In genomic region chr4:139665690-139666529, GRCh38 we compare ENCODE assay signal across 1 cellular context.
TF ChIP-seq lines count a peak whose summit lies in the region.

TSS of gene MGST2 (plus strand) at chr4:139665819. CDS start at chr4:139666020, 201 bp downstream.

TF ChIP-seq in HepG2, 621 proteins besides CTCF, POLR2A, EP300 and RAD21 (continued from another document and continues in another):
- peak; percentile 90 for TF ChIP-seq RXRA (CRISPR knock-in tag; IDR thresholded peaks at IDR 0.05)
- no peak for TF ChIP-seq ZNF674 (CRISPR knock-in tag; IDR thresholded peaks at IDR 0.05; ENCODE audit: low read depth)
- TF ChIP-seq AGO1 (IDR thresholded peaks at IDR 0.05; ENCODE audit: low read depth, low read length, poor library complexity, severe bottlenecking): no peak
- TF ChIP-seq ZSCAN20 (CRISPR knock-in tag; IDR thresholded peaks at IDR 0.05; ENCODE audit: borderline replicate concordance): no peak; the same call in 1 of the 2 replicates
- TF ChIP-seq HNRNPH1 (optimal IDR thresholded peaks at IDR 0.05; ENCODE audit: low read depth, low read length): peak; percentile 48
- TF ChIP-seq ZNF589 (CRISPR knock-in tag; conservative IDR thresholded peaks at IDR 0.05): no peak
- no peak for TF ChIP-seq MXD3 (CRISPR knock-in tag; IDR thresholded peaks at IDR 0.05)
- no peak; the same call in 1 of the 2 replicates for TF ChIP-seq CBX5 (CRISPR knock-in tag; IDR thresholded peaks at IDR 0.05; ENCODE audit: borderline replicate concordance)
- peak; percentile 37; the same call in 1 of the 2 replicates for TF ChIP-seq ZNF281 (CRISPR knock-in tag; IDR thresholded peaks at IDR 0.05; ENCODE audit: borderline replicate concordance)
- no peak for TF ChIP-seq ZNF121 (CRISPR knock-in tag; IDR thresholded peaks at IDR 0.05)
- peak; percentile 92 for TF ChIP-seq RARA (CRISPR knock-in tag; IDR thresholded peaks at IDR 0.05)
- TF ChIP-seq MYPOP (CRISPR knock-in tag; IDR thresholded peaks at IDR 0.05): peak; percentile 61; the same call in 1 of the 2 replicates
- 0 out of 2 replicates have a peak, but pooled peaks have one; percentile 17 for TF ChIP-seq MAZ (IDR thresholded peaks at IDR 0.05; ENCODE audit: borderline replicate concordance, low read depth, low read length)
- peak; percentile 44; the same call in 1 of the 2 replicates for TF ChIP-seq MAZ (CRISPR knock-in tag; IDR thresholded peaks at IDR 0.05; ENCODE audit: low read depth)
- no peak for TF ChIP-seq PRMT3 (CRISPR knock-in tag; IDR thresholded peaks at IDR 0.05; ENCODE audit: borderline replicate concordance, low read depth)
- TF ChIP-seq ZSCAN25 (CRISPR knock-in tag; IDR thresholded peaks at IDR 0.05): peak; percentile 86
- TF ChIP-seq ZNF792 (CRISPR knock-in tag; IDR thresholded peaks at IDR 0.05): 0 out of 2 replicates have a peak, but pooled peaks have one; percentile 19
- no peak for TF ChIP-seq FLYWCH1 (CRISPR knock-in tag; IDR thresholded peaks at IDR 0.05)
- no peak for TF ChIP-seq ZFYVE20 (CRISPR knock-in tag; IDR thresholded peaks at IDR 0.05; ENCODE audit: borderline replicate concordance, low read depth)
- TF ChIP-seq FOXK1 (CRISPR knock-in tag; IDR thresholded peaks at IDR 0.05; ENCODE audit: borderline replicate concordance, low read depth): no peak
- TF ChIP-seq BRF2 (CRISPR knock-in tag; IDR thresholded peaks at IDR 0.05): peak; percentile 86; the same call in 1 of the 2 replicates
- peak; percentile 41; the same call in 1 of the 2 replicates for TF ChIP-seq IRF2 (CRISPR knock-in tag; IDR thresholded peaks at IDR 0.05)
- TF ChIP-seq SMARCE1 (IDR thresholded peaks at IDR 0.05; ENCODE audit: borderline replicate concordance): no peak
- TF ChIP-seq ATF5 (CRISPR knock-in tag; IDR thresholded peaks at IDR 0.05; ENCODE audit: low read depth): peak; percentile 74; the same call in 1 of the 2 replicates
- TF ChIP-seq ZNF446 (CRISPR knock-in tag; IDR thresholded peaks at IDR 0.05): no peak
- TF ChIP-seq ZBTB7B (CRISPR knock-in tag; IDR thresholded peaks at IDR 0.05): peak; percentile 64; the same call in 1 of the 2 replicates
- no peak for TF ChIP-seq PLSCR1 (CRISPR knock-in tag; IDR thresholded peaks at IDR 0.05; ENCODE audit: borderline replicate concordance)
- TF ChIP-seq TP53 (CRISPR knock-in tag; conservative IDR thresholded peaks at IDR 0.05): peak; percentile 81; the same call in 1 of the 2 replicates
- peak; percentile 92 for TF ChIP-seq MEIS1 (CRISPR knock-in tag; IDR thresholded peaks at IDR 0.05; ENCODE audit: borderline replicate concordance)
- no peak for TF ChIP-seq ZNF776 (CRISPR knock-in tag; IDR thresholded peaks at IDR 0.05)
- TF ChIP-seq SALL1 (CRISPR knock-in tag; IDR thresholded peaks at IDR 0.05): peak; percentile 91
- TF ChIP-seq GRHL1 (CRISPR knock-in tag; conservative IDR thresholded peaks at IDR 0.05): no peak
- peak; percentile 55 for TF ChIP-seq KDM2A (CRISPR knock-in tag; IDR thresholded peaks at IDR 0.05; ENCODE audit: borderline replicate concordance, low read depth)
- TF ChIP-seq ARNTL (CRISPR knock-in tag; IDR thresholded peaks at IDR 0.05): peak; percentile 78
- TF ChIP-seq YEATS4 (CRISPR knock-in tag; IDR thresholded peaks at IDR 0.05; ENCODE audit: borderline replicate concordance): peak; percentile 80; the same call in 1 of the 2 replicates
- TF ChIP-seq THYN1 (CRISPR knock-in tag; IDR thresholded peaks at IDR 0.05; ENCODE audit: borderline replicate concordance, low read depth): no peak
- no peak for TF ChIP-seq ZBTB8A (CRISPR knock-in tag; IDR thresholded peaks at IDR 0.05; ENCODE audit: borderline replicate concordance, low read depth)
- TF ChIP-seq ZNF558 (CRISPR knock-in tag; IDR thresholded peaks at IDR 0.05; ENCODE audit: borderline replicate concordance): no peak
- no peak; the same call in 1 of the 2 replicates for TF ChIP-seq ZNF205 (CRISPR knock-in tag; IDR thresholded peaks at IDR 0.05)
- peak; percentile 30; the same call in 1 of the 2 replicates for TF ChIP-seq ZNF451 (CRISPR knock-in tag; IDR thresholded peaks at IDR 0.05)
- TF ChIP-seq ZNF318 (CRISPR knock-in tag; IDR thresholded peaks at IDR 0.05): 0 out of 2 replicates have a peak, but pooled peaks have one; percentile 41
- TF ChIP-seq SMAD3 (CRISPR knock-in tag; IDR thresholded peaks at IDR 0.05): peak; percentile 91
- no peak for TF ChIP-seq TRAFD1 (CRISPR knock-in tag; IDR thresholded peaks at IDR 0.05; ENCODE audit: borderline replicate concordance)
- no peak; the same call in 1 of the 2 replicates for TF ChIP-seq KDM5A (IDR thresholded peaks at IDR 0.05; ENCODE audit: borderline replicate concordance, low read length)
